8 cellular contexts compared by ENCODE assay signal in the genomic region with DNA sequence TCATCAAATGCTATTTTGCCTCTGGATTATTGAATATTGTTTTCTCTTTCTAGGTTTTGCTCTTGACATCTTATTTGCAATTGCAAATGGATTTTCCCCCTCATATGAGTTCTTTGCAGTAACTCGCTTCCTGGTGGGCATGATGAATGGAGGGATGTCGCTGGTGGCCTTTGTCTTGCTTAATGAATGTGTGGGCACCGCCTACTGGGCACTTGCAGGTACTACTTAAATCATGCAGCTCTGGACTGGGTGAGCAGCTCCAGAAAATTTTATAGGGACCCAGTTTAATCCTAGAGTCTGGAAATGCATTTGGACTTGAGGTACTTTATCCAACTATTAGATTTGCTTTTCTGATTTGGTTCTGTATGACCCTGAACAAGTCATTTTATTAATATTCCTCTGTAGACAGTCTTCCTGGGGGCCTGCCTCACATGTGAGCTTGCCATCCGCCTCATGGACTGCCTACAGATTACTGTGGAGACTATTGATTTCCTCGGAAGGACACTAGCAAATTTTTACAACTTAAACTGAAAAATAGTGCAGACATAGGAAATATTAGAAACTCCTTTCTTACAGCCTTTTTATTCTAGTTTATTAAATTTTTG. TPM values are rescaled to one million over a fixed set of nuclear protein-coding genes. Genes with fewer than 3 reads are reported as not detected.
DNase-seq lines count a peak whose midpoint lies in the region; ATAC-seq and TF ChIP-seq lines count a peak whose summit lies in the region.

No MANE protein-coding gene starts in this region.

- H3K36me3 ChIP-seq in PC-3 (ENCODE audit: low read depth, low read length) (no peaks in the 10 kb centered on the region), psoas muscle (ENCODE audit: insufficient read depth in 1 of 2, low read depth in 1 of 2) (no peaks in the 10 kb centered on the region)

- TF ChIP-seq CTCF in GM20000 (IDR thresholded peaks at IDR 0.05; ENCODE audit: extremely low read depth, missing control alignments) (peak; percentile 55), PC-3 (conservative IDR thresholded peaks at IDR 0.05; ENCODE audit: low read depth, low read length) (peak; percentile 87), psoas muscle (IDR thresholded peaks at IDR 0.05) (peak; percentile 19)

- H2AFZ ChIP-seq in PC-3 (ENCODE audit: low read length) = no peak overlapping the region

- no peaks in the 10 kb centered on the region for H4K20me1 ChIP-seq in PC-3 (ENCODE audit: low read length)

- H3K4me1 ChIP-seq in PC-3 (ENCODE audit: insufficient read depth, low read length) (no peaks in the 10 kb centered on the region), psoas muscle (no peaks in the 10 kb centered on the region)

- H3F3A ChIP-seq in PC-3 (ENCODE audit: low read length, unreplicated experiment) = no peaks in the 10 kb centered on the region

- no peaks in the 10 kb centered on the region for H3K9me3 ChIP-seq in PC-3 (ENCODE audit: low read length)
- H3K9me3 ChIP-seq in psoas muscle = no peaks in the 10 kb centered on the region

- H3K27ac ChIP-seq in PC-3 (ENCODE audit: low read length) (no peak overlapping the region), psoas muscle (no peak overlapping the region)

- BruUV-seq in PC-3 (replicated peaks; lab: Mats Ljungman, UMichigan) = no TSS peak

- intact Hi-C loops in PC-3 (cut with micrococcal nuclease) (loop anchor here (2.0 kb wide), 1 partner anchor 214 kb away; no protein-coding TSS in a partner anchor), head of caudate nucleus (cut with DNase I) (no loop called here), psoas muscle (cut with DNase I) (loop anchor here in 1 of 2 donors (10.0 kb wide), 1 partner anchor 216 kb away; no protein-coding TSS in a partner anchor)

- 52 to 65% (median 60%) methylated on average over 5 of the region's 5 CpGs for WGBS in psoas muscle, 3 donors

- ATAC-seq in PC-3 (peak; percentile 85), psoas muscle (no peak)

- H3K27me3 ChIP-seq in PC-3 (ENCODE audit: low read length) (no peaks in the 10 kb centered on the region), psoas muscle (ENCODE audit: insufficient read depth in 3 of 3, low read length in 2 of 3) (no peaks in the 10 kb centered on the region)

- H3K4me3 ChIP-seq in PC-3 (ENCODE audit: low read length) = no peak overlapping the region
- H3K4me3 ChIP-seq in psoas muscle = no peak overlapping the region

- H3K9ac ChIP-seq in PC-3 (ENCODE audit: low read length) = no peak overlapping the region

- H3K79me2 ChIP-seq in PC-3 (ENCODE audit: low read length) = no peaks in the 10 kb centered on the region

- no peak overlapping the region for H3K4me2 ChIP-seq in PC-3 (ENCODE audit: low read length)

- CTCF ChIA-PET in PC-3 (lab: Charles Lee) = interaction anchor here (0.6 to 2.1 kb wide), 7 partner anchors 39 to 1119 kb away, joined by 3 to 14 read pairs (median 5); a partner anchor contains a TSS

- POLR2A ChIA-PET in PC-3 (lab: Charles Lee; ENCODE audit: unreplicated experiment) = interaction anchor here (0.6 to 0.7 kb wide), 2 partner anchors 101 to 287 kb away, joined by 3 to 8 read pairs; no protein-coding TSS in a partner anchor

- DNase-seq in DMS114 treated with DMSO at 0.1 percent for 48 hours (lab: John Stamatoyannopoulos, UW; ENCODE audit: unreplicated experiment) (peak; percentile 74), GM20000 (ENCODE audit: low spot score) (peak; percentile 49), HS-5 (ENCODE audit: low read depth) (peak; percentile 11), PC-3 (peak; percentile 77), head of caudate nucleus (peak; percentile 32 to 90 (median 71)), psoas muscle (peak in 1 of 2 donors; percentile 28), T1000 (lab: John Stamatoyannopoulos, UW) (no peak)
- DNase-seq in activated naive CD4-positive, alpha-beta T cell treated with Interleukin-2 at 50 U/mL for 16 hours = peak; percentile 33

- H3K9me2 ChIP-seq in PC-3 (replicated peaks; ENCODE audit: low read length) = no peaks in the 10 kb centered on the region

RNA-seq across cellular contexts. Expression of a gene that starts 44.5 kb away (rescaled TPM):
- total RNA-seq in PC-3 (2014; rRNA removed) (2.2 TPM in 2 replicates), psoas muscle (1 to 10 TPM in 1 of 4 donors, under 1 TPM in 3; 0.39 to 1.0 (median 0.50) TPM)
- polyA plus RNA-seq in psoas muscle = under 1 TPM; 0.09 to 0.18 (median 0.16) TPM

Comparison
In these comparisons a context has a peak if more than half of its experiments do, and no peak if none do; other contexts are left out.
1. CTCF ChIP-seq: peak in every context shown above with its lines; median percentile 87 in PC-3; 55 in GM20000; 19 in psoas muscle.